Comparison of ENCODE assay signal across 8 cellular contexts in genomic region chr3:50334339-50335075, GRCh38. TPM values are rescaled to one million over a fixed set of nuclear protein-coding genes. Genes with fewer than 3 reads are reported as not detected.
A peak's percentile ranks its signal among the peaks of the same experiment; 100 is the strongest.
DNase-seq lines count a peak whose midpoint lies in the region; ATAC-seq and TF ChIP-seq lines count a peak whose summit lies in the region.

No MANE protein-coding gene starts in this region.

- H3K27ac Mint-ChIP-seq in CD8-positive, alpha-beta memory T cell: peak overlapping the region; percentile 83 to 98 (median 94)
- peak overlapping the region; percentile 65 for H3K27ac Mint-ChIP-seq in osteocyte (ENCODE audit: unreplicated experiment)
- no peak overlapping the region for H3K27ac Mint-ChIP-seq in stimulated activated memory B cell treated with anti-CD40 and anti-IgM and Interleukin-4, amounts not matched to agents 10 μg/mL and 1 μg/mL and 100 μg/mL, for 72 hours

- H3K4me1 ChIP-seq in CD8-positive, alpha-beta memory T cell (ENCODE audit: insufficient read depth, low read length): peaks cover 50% of the 10 kb centered on the region
- peaks cover 4 to 6% of the 10 kb centered on the region in 2 donors for H3K4me1 ChIP-seq in esophagus (ENCODE audit: control insufficient read depth in 2 of 2, insufficient read depth in 2 of 2, low read length in 1 of 2)

- CTCF ChIA-PET in CD8-positive, alpha-beta memory T cell (lab: Charles Lee): interaction anchor here (1.0 to 8.5 kb wide), 3 partner anchors 10 to 208 kb away, joined by 3 to 103 read pairs (median 4); partner anchors contain the start of genes CYB561D2, NPRL2 and ZMYND10
- CTCF ChIA-PET in GM10248 (lab: Yijun Ruan, JAX): interaction anchor here (1.0 to 2.3 kb wide), 4 partner anchors 10 to 88 kb away, joined by 3 to 12 read pairs (median 5); no protein-coding TSS in a partner anchor

- TF ChIP-seq CTCF in SU-DHL-6 (IDR thresholded peaks at IDR 0.05; ENCODE audit: insufficient read depth, low read length, poor library complexity, severe bottlenecking): no peak
- TF ChIP-seq CTCF in osteocyte (IDR thresholded peaks at IDR 0.05): no peak
- no peak for TF ChIP-seq CTCF in GM10248 (IDR thresholded peaks at IDR 0.05; ENCODE audit: control extremely low read depth, extremely low read depth, low read depth, missing control alignments)

- H3K9me3 ChIP-seq in CD8-positive, alpha-beta memory T cell (ENCODE audit: low read length): no peaks in the 10 kb centered on the region
- no peaks in the 10 kb centered on the region for H3K9me3 ChIP-seq in SU-DHL-6 (ENCODE audit: insufficient read depth, low read length)
- peaks cover 0 to 2% of the 10 kb centered on the region in 2 donors for H3K9me3 ChIP-seq in esophagus (ENCODE audit: control insufficient read depth in 2 of 2, insufficient read depth in 1 of 2, low read depth in 1 of 2, low read length in 1 of 2)

- peaks cover 0 to under 1% of the 10 kb centered on the region in 2 donors for H3K27me3 Mint-ChIP-seq in CD8-positive, alpha-beta memory T cell
- H3K27me3 Mint-ChIP-seq in osteocyte (ENCODE audit: unreplicated experiment): no peaks in the 10 kb centered on the region
- H3K27me3 Mint-ChIP-seq in stimulated activated memory B cell treated with anti-CD40 and anti-IgM and Interleukin-4, amounts not matched to agents 10 μg/mL and 1 μg/mL and 100 μg/mL, for 72 hours: no peaks in the 10 kb centered on the region

- peaks cover 15% of the 10 kb centered on the region; the same call in 1 of the 2 replicates for H3F3A ChIP-seq in SU-DHL-6 (ENCODE audit: insufficient read depth)

- no peak overlapping the region for H2AFZ ChIP-seq in SU-DHL-6 (ENCODE audit: low read depth, low read length, severe bottlenecking)

- H3K27ac ChIP-seq in CD8-positive, alpha-beta memory T cell (ENCODE audit: low read depth, low read length): peak overlapping the region; percentile 49
- no peak overlapping the region for H3K27ac ChIP-seq in SU-DHL-6 (ENCODE audit: low read depth, low read length)
- H3K27ac ChIP-seq in esophagus (ENCODE audit: low read depth in 2 of 2, low read length in 1 of 2): peak overlapping the region; percentile 54 to 60

- no peaks in the 10 kb centered on the region for H3K9me2 ChIP-seq in SU-DHL-6 (replicated peaks; ENCODE audit: insufficient read depth, low read length)

- peak overlapping the region; percentile 8 for H3K4me2 ChIP-seq in SU-DHL-6 (ENCODE audit: low read depth, low read length, poor library complexity, severe bottlenecking)

- no peaks in the 10 kb centered on the region; the same call in 1 of the 2 replicates for H4K20me1 ChIP-seq in SU-DHL-6 (ENCODE audit: low read depth, low read length)

- POLR2A ChIA-PET in CD8-positive, alpha-beta memory T cell (lab: Charles Lee): interaction anchor here (1.1 kb wide), 1 partner anchor 16 kb away, joined by 5 read pairs; the partner anchor contains the start of genes CYB561D2 and NPRL2
- POLR2A ChIA-PET in GM10248 (lab: Yijun Ruan, JAX): no interaction called here

- peak overlapping the region; percentile 6; the same call in 1 of the 2 replicates for H3K9ac ChIP-seq in SU-DHL-6 (ENCODE audit: low read length)

- ATAC-seq in HG03469 (IDR thresholded peaks at IDR 0.05; ENCODE audit: unreplicated experiment) (no peak), GM18858 (IDR thresholded peaks at IDR 0.05; ENCODE audit: unreplicated experiment) (no peak)
- no peak for ATAC-seq in stimulated activated memory B cell treated with anti-CD40 and anti-IgM and Interleukin-4, amounts not matched to agents 10 μg/mL and 1 μg/mL and 100 μg/mL, for 72 hours

- peaks cover 0 to 64% (median 4%) of the 10 kb centered on the region in 3 donors for H3K36me3 Mint-ChIP-seq in CD8-positive, alpha-beta memory T cell
- peaks cover 8% of the 10 kb centered on the region for H3K36me3 Mint-ChIP-seq in osteocyte (ENCODE audit: unreplicated experiment)
- peaks cover 33% of the 10 kb centered on the region for H3K36me3 Mint-ChIP-seq in stimulated activated memory B cell treated with anti-CD40 and anti-IgM and Interleukin-4, amounts not matched to agents 10 μg/mL and 1 μg/mL and 100 μg/mL, for 72 hours

- WGBS in esophagus, 2 donors: 44 to 52% methylated on average over 5 of the region's 5 CpGs

- peak overlapping the region; percentile 45 to 93 (median 66) for H3K4me3 Mint-ChIP-seq in CD8-positive, alpha-beta memory T cell
- H3K4me3 Mint-ChIP-seq in osteocyte (ENCODE audit: unreplicated experiment): peak overlapping the region; percentile 37
- no peak overlapping the region for H3K4me3 Mint-ChIP-seq in stimulated activated memory B cell treated with anti-CD40 and anti-IgM and Interleukin-4, amounts not matched to agents 10 μg/mL and 1 μg/mL and 100 μg/mL, for 72 hours

- no peaks in the 10 kb centered on the region for H3K27me3 ChIP-seq in CD8-positive, alpha-beta memory T cell (ENCODE audit: insufficient read depth, low read length, poor library complexity, severe bottlenecking)
- H3K27me3 ChIP-seq in SU-DHL-6 (ENCODE audit: low read length) (no peaks in the 10 kb centered on the region), esophagus (ENCODE audit: control insufficient read depth in 1 of 2, insufficient read depth in 2 of 2, low read length in 2 of 2) (no peaks in the 10 kb centered on the region)

- H3K9me3 Mint-ChIP-seq in CD8-positive, alpha-beta memory T cell: no peaks in the 10 kb centered on the region
- no peaks in the 10 kb centered on the region for H3K9me3 Mint-ChIP-seq in osteocyte (ENCODE audit: unreplicated experiment)
- H3K9me3 Mint-ChIP-seq in stimulated activated memory B cell treated with anti-CD40 and anti-IgM and Interleukin-4, amounts not matched to agents 10 μg/mL and 1 μg/mL and 100 μg/mL, for 72 hours: no peaks in the 10 kb centered on the region

- no peak overlapping the region for H3K4me3 ChIP-seq in CD8-positive, alpha-beta memory T cell (ENCODE audit: low read length)
- H3K4me3 ChIP-seq in SU-DHL-6 (ENCODE audit: insufficient read depth, low read length, poor library complexity, severe bottlenecking): no peak overlapping the region
- no peak overlapping the region for H3K4me3 ChIP-seq in esophagus (ENCODE audit: low read depth in 1 of 2, low read length in 2 of 2)

- H3K79me2 ChIP-seq in SU-DHL-6 (ENCODE audit: insufficient read depth, low read length): peaks cover 42% of the 10 kb centered on the region

- peaks cover 29% of the 10 kb centered on the region for H3K36me3 ChIP-seq in CD8-positive, alpha-beta memory T cell (ENCODE audit: insufficient read depth, low read length)
- peaks cover 6% of the 10 kb centered on the region; the same call in 1 of the 2 replicates for H3K36me3 ChIP-seq in SU-DHL-6 (ENCODE audit: low read length)
- H3K36me3 ChIP-seq in esophagus (ENCODE audit: control insufficient read depth in 2 of 2, insufficient read depth in 2 of 2, low read length in 1 of 2): peaks cover 16 to 21% of the 10 kb centered on the region in 2 donors

- H3K4me1 Mint-ChIP-seq in CD8-positive, alpha-beta memory T cell: peaks cover 46 to 64% (median 60%) of the 10 kb centered on the region in 3 donors
- H3K4me1 Mint-ChIP-seq in osteocyte (ENCODE audit: unreplicated experiment): peaks cover 46% of the 10 kb centered on the region
- H3K4me1 Mint-ChIP-seq in stimulated activated memory B cell treated with anti-CD40 and anti-IgM and Interleukin-4, amounts not matched to agents 10 μg/mL and 1 μg/mL and 100 μg/mL, for 72 hours: peaks cover 42% of the 10 kb centered on the region

- DNase-seq in CD8-positive, alpha-beta memory T cell: no peak
- DNase-seq in osteocyte (ENCODE audit: extremely low spot score, unreplicated experiment): no peak
- DNase-seq in GM10248 (ENCODE audit: extremely low spot score): no peak

RNA-seq across cellular contexts. Expression of gene RASSF1, which starts 6.1 kb away (rescaled TPM):
- 10 to 100 TPM; 70.8 to 71.9 TPM for total RNA-seq in CD8-positive, alpha-beta memory T cell
- polyA plus RNA-seq in CD8-positive, alpha-beta memory T cell: 152 TPM
- polyA plus RNA-seq in esophagus: 10 to 100 TPM; 15.0 to 20.3 TPM
- 12.8 and 13.7 TPM in 2 replicates for total RNA-seq in osteocyte

RNA-seq across cellular contexts. Expression of gene TUSC2, which starts 6.5 kb away (rescaled TPM):
- 10 to 100 TPM; 31.4 to 36.6 TPM for total RNA-seq in CD8-positive, alpha-beta memory T cell
- polyA plus RNA-seq in CD8-positive, alpha-beta memory T cell: 52.9 TPM
- 10 to 100 TPM; 14.2 to 34.6 TPM for polyA plus RNA-seq in esophagus
- total RNA-seq in osteocyte: 16.9 and 18.3 TPM in 2 replicates

RNA-seq across cellular contexts. Expression of gene ZMYND10, which starts 11.0 kb away (rescaled TPM):
- total RNA-seq in CD8-positive, alpha-beta memory T cell: 1 to 10 TPM in 1 of 2 experiments, under 1 TPM in 1; 0.97 to 1.3 TPM
- polyA plus RNA-seq in CD8-positive, alpha-beta memory T cell: 1.1 TPM
- polyA plus RNA-seq in esophagus: under 1 TPM; 0.29 to 0.35 TPM
- 0.50 and 1.6 TPM in 2 replicates for total RNA-seq in osteocyte

RNA-seq across cellular contexts. Expression of gene HYAL2, which starts 12.0 kb away (rescaled TPM):
- total RNA-seq in CD8-positive, alpha-beta memory T cell: 10 to 100 TPM; 13.7 to 13.9 TPM
- 10.8 TPM for polyA plus RNA-seq in CD8-positive, alpha-beta memory T cell
- polyA plus RNA-seq in esophagus: 10 to 100 TPM; 25.6 to 43.1 TPM
- total RNA-seq in osteocyte: 34.1 and 37.0 TPM in 2 replicates

RNA-seq across cellular contexts. Expression of gene NPRL2, which starts 16.1 kb away (rescaled TPM):
- 10 to 100 TPM; 44.6 to 48.0 TPM for total RNA-seq in CD8-positive, alpha-beta memory T cell
- polyA plus RNA-seq in CD8-positive, alpha-beta memory T cell: 59.5 TPM
- 10 to 100 TPM; 14.9 to 16.4 TPM for polyA plus RNA-seq in esophagus
- 21.0 and 25.9 TPM in 2 replicates for total RNA-seq in osteocyte
